11 cellular contexts compared by ENCODE assay signal in the genomic region with DNA sequence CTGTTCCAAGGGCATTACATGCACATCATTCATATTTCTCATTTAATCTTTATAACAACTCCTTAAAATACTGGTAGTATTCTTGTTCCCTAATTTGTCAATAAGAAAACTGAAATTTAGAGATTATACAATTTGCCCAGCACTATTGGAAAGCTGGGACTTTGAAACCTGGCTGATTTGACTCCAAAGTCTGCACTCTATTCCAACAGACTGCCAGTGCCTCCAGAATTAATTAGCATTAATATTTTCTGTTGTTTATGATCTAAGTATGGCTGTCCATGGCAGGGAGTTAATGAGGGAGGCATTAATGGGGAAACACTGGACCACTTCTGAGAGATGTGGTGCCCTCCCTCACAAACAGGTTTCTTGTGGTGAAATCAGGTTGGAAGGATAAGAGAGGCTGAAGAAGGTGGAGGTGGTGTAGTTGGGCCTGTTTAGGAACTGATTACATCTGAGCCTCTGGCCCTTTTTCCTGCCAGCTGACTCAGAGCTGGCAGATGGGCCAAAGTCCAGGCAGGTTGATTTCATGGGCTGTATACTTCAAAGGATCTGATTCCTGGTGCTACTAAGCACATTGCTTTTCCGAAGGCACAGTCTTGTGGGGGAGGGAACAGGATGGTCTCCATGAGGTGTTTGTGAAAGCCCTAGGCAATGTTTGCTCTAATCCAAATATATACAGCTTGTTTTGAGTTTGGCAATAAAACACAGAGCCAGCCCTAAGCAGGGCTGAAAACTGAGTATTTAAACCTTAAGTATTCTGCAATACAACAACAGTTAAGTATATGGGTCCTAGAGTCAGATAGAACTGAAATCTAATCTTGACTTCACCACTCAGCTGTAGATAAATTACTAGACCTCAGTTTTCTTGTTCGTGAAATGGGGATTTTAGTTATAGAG. TPM values are rescaled to one million over a fixed set of nuclear protein-coding genes. Genes with fewer than 3 reads are reported as not detected.
A peak's percentile ranks its signal among the peaks of the same experiment; 100 is the strongest.
DNase-seq lines count a peak whose midpoint lies in the region; ATAC-seq, FAIRE-seq and TF ChIP-seq lines count a peak whose summit lies in the region.
"Had no signal": no experiment of that assay in that cellular context is flagged by ENCODE, and none has a peak within 500 bp of the region (broad histone marks: within the 10 kb centered on the region; RNA-seq: fewer than 3 reads in every experiment).

No MANE protein-coding gene starts in this region.

- H3K79me2 ChIP-seq in HepG2 (ENCODE audit: insufficient read depth, low read length): no peaks in the 10 kb centered on the region

- H4K20me1 ChIP-seq in HepG2 (ENCODE audit: insufficient read depth, low read length): no peaks in the 10 kb centered on the region

- H3K36me3 ChIP-seq in HEK293 (ENCODE audit: control insufficient read depth in 2 of 2, insufficient read depth in 1 of 2, low read length in 2 of 2): no peaks in the 10 kb centered on the region
- no peaks in the 10 kb centered on the region for H3K36me3 ChIP-seq in HepG2 (replicated peaks in 1 of 2; ENCODE audit: control insufficient read depth in 1 of 2, insufficient read depth in 2 of 2, low read length in 2 of 2)

- TF ChIP-seq CTCF in HEK293 (tag by site-specific recombination; IDR thresholded peaks at IDR 0.05): no peak
- no peak for TF ChIP-seq CTCF in WTC11 (IDR thresholded peaks at IDR 0.05)
- no peak for TF ChIP-seq CTCF in HepG2 (CRISPR knock-in tag; IDR thresholded peaks at IDR 0.05)
- no peak for TF ChIP-seq CTCF in dorsolateral prefrontal cortex (IDR thresholded peaks at IDR 0.05 in 54 of 56, conservative IDR thresholded peaks at IDR 0.05 in 2 of 56; ENCODE audit: low read depth in 1 of 56, partially characterized antibody in 56 of 56)

- BruUV-seq in HepG2 (replicated peaks; lab: Mats Ljungman, UMichigan): TSS peak; percentile 12

- H3K4me1 ChIP-seq in HEK293 (ENCODE audit: control insufficient read depth, insufficient read depth, low read length) (no peaks in the 10 kb centered on the region), HepG2 (ENCODE audit: insufficient read depth, low read length) (peaks cover 32% of the 10 kb centered on the region)

- H3K9ac ChIP-seq in HepG2 (ENCODE audit: insufficient read depth, low read depth, low read length): peak overlapping the region; percentile 57

- CTCF ChIA-PET in HEK293 (lab: Yijun Ruan, JAX): interaction anchor here (0.6 to 1.2 kb wide), 3 partner anchors 28 to 631 kb away, joined by 3 to 5 read pairs (median 3); no protein-coding TSS in a partner anchor
- CTCF ChIA-PET in WTC11 (lab: Charles Lee): interaction anchor here (1.0 kb wide), 1 partner anchor 11 kb away, joined by 4 read pairs; no protein-coding TSS in a partner anchor
- CTCF ChIA-PET in HepG2 (lab: Yijun Ruan, JAX; ENCODE audit: low intra/inter-chr PET ratio, low total read pairs): no interaction called here
- CTCF ChIA-PET in activated CD4-positive, alpha-beta T cell treated with anti-CD3 and anti-CD28 coated beads, Interleukin-2, amount 10 ng/mL, durations not matched to agents 7 days and 5 days (lab: Charles Lee): interaction anchor here (1.4 kb wide), 1 partner anchor 18 kb away, joined by 3 read pairs; no protein-coding TSS in a partner anchor

- H3K36me3 Mint-ChIP-seq in WTC11: no peaks in the 10 kb centered on the region
- no peaks in the 10 kb centered on the region for H3K36me3 Mint-ChIP-seq in activated CD4-positive, alpha-beta T cell treated with anti-CD3 and anti-CD28 coated beads, Interleukin-2, amount 10 ng/mL, durations not matched to agents 7 days and 5 days (ENCODE audit: low read depth)
- H3K36me3 Mint-ChIP-seq: CD4-positive, CD25-positive, alpha-beta regulatory T cell had no signal

- no peaks in the 10 kb centered on the region for H3K27me3 Mint-ChIP-seq in WTC11 (ENCODE audit: low read depth)
- H3K27me3 Mint-ChIP-seq in activated CD4-positive, alpha-beta T cell treated with anti-CD3 and anti-CD28 coated beads, Interleukin-2, amount 10 ng/mL, durations not matched to agents 7 days and 5 days: no peaks in the 10 kb centered on the region
- H3K27me3 Mint-ChIP-seq: CD4-positive, CD25-positive, alpha-beta regulatory T cell had no signal

- peak; percentile 31 to 41; a peak in 2 of 4 replicates for TF ChIP-seq POLR2A in HepG2 (IDR thresholded peaks at IDR 0.05; ENCODE audit: insufficient read depth in 1 of 2, low read depth in 2 of 2, low read length in 2 of 2)

- in situ Hi-C loops in HepG2 (cut with HindIII; ENCODE audit: extremely low pct_ligation_motif_present, low pct_unique_long_range_greater_than_20kb): no loop called here

- H3K4me2 ChIP-seq in HepG2 (ENCODE audit: low read depth, low read length): peak overlapping the region; percentile 70

- no peak overlapping the region for H2AFZ ChIP-seq in HepG2 (ENCODE audit: low read length)

- peak; percentile 40; the same call in 1 of the 2 replicates for TF ChIP-seq RAD21 in HepG2 (CRISPR knock-in tag; IDR thresholded peaks at IDR 0.05)

- peaks cover 4% of the 10 kb centered on the region for H3K9me3 Mint-ChIP-seq in WTC11
- H3K9me3 Mint-ChIP-seq in activated CD4-positive, alpha-beta T cell treated with anti-CD3 and anti-CD28 coated beads, Interleukin-2, amount 10 ng/mL, durations not matched to agents 7 days and 5 days: no peaks in the 10 kb centered on the region
- H3K9me3 Mint-ChIP-seq: CD4-positive, CD25-positive, alpha-beta regulatory T cell had no signal

- no peak overlapping the region for H3K4me3 ChIP-seq in HEK293 (ENCODE audit: low read depth, low read length)
- H3K4me3 ChIP-seq in HepG2 (replicated peaks in 1 of 3; ENCODE audit: insufficient read depth in 1 of 3, low read depth in 2 of 3, low read length in 3 of 3): peak overlapping the region in 2 of 3 experiments; percentile 0 to 33; a peak in 1 of 6 replicates
- H3K4me3 ChIP-seq in dorsolateral prefrontal cortex: no peak overlapping the region

- no peak overlapping the region for H3K27ac Mint-ChIP-seq in WTC11
- no peak overlapping the region for H3K27ac Mint-ChIP-seq in activated CD4-positive, alpha-beta T cell treated with anti-CD3 and anti-CD28 coated beads, Interleukin-2, amount 10 ng/mL, durations not matched to agents 7 days and 5 days

- H3K27ac ChIP-seq in HEK293 (ENCODE audit: extremely low read depth, low read depth, low read length) (no peak overlapping the region), HepG2 (ENCODE audit: extremely low read length, insufficient read depth, low read length) (peak overlapping the region; percentile 90), caudate nucleus (ENCODE audit: low read depth, low read length) (no peak overlapping the region), dorsolateral prefrontal cortex (peak overlapping the region in 1 of 59 donors; percentile 24)

- DNase-seq in A172 (ENCODE audit: low spot score): peak; percentile 8
- DNase-seq in WTC11 (ENCODE audit: low spot score): no peak
- peak; percentile 98 for DNase-seq in HepG2 (ENCODE audit: low spot score)
- no peak for DNase-seq in caudate nucleus (lab: John Stamatoyannopoulos, UW)
- no peak for DNase-seq in NCI-H1105 treated with DMSO at 0.1 percent for 48 hours (lab: John Stamatoyannopoulos, UW)
- DNase-seq in activated CD4-positive, alpha-beta T cell treated with anti-CD3 and anti-CD28 coated beads, Interleukin-2, amount 10 ng/mL, durations not matched to agents 7 days and 5 days: no peak
- no peak for DNase-seq in dorsolateral prefrontal cortex
- DNase-seq: activated CD8-positive, alpha-beta memory T cell treated with anti-CD3 and anti-CD28 coated beads, Interleukin-2, amount 50 U/mL, for 4 hours; CD4-positive, CD25-positive, alpha-beta regulatory T cell; RPMI8226 had no signal

- peak; percentile 78 for FAIRE-seq in HepG2 (lab: Jason Lieb, UNC)

- TF ChIP-seq EP300 in HepG2 (IDR thresholded peaks at IDR 0.05; ENCODE audit: low read depth in 2 of 2, low read length in 2 of 2) (peak in 1 of 2 experiments; percentile 91; a peak in 2 of 4 replicates), HepG2 (CRISPR knock-in tag; IDR thresholded peaks at IDR 0.05; ENCODE audit: borderline replicate concordance) (peak; percentile 92)

- H3K27me3 ChIP-seq in HepG2 (ENCODE audit: control insufficient read depth in 1 of 2, insufficient read depth in 2 of 2, low read length in 2 of 2) (no peaks in the 10 kb centered on the region), dorsolateral prefrontal cortex (no peaks in the 10 kb centered on the region)

- ATAC-seq in WTC11 (no peak), HepG2 (peak; percentile 97)

- intact Hi-C loops in HepG2 (cut with micrococcal nuclease; ENCODE audit: unreplicated experiment) (loop anchor here (1.0 to 5.0 kb wide), 3 partner anchors 23 to 185 kb away; partner anchors contain the start of gene PCF11), dorsolateral prefrontal cortex (cut with DNase I) (no loop called here)

- no peaks in the 10 kb centered on the region for H3K4me1 Mint-ChIP-seq in WTC11
- H3K4me1 Mint-ChIP-seq in activated CD4-positive, alpha-beta T cell treated with anti-CD3 and anti-CD28 coated beads, Interleukin-2, amount 10 ng/mL, durations not matched to agents 7 days and 5 days: no peaks in the 10 kb centered on the region

- no peaks in the 10 kb centered on the region for H3K9me3 ChIP-seq in HEK293 (ENCODE audit: control insufficient read depth, insufficient read depth, low read depth, low read length)
- H3K9me3 ChIP-seq in HepG2 (ENCODE audit: low read length): no peaks in the 10 kb centered on the region

- WGBS in HepG2 (ENCODE audit: low lambda C conversion rate): 6% methylated on average over 2 of the region's 2 CpGs

- H3K4me3 Mint-ChIP-seq in WTC11: no peak overlapping the region
- H3K4me3 Mint-ChIP-seq in activated CD4-positive, alpha-beta T cell treated with anti-CD3 and anti-CD28 coated beads, Interleukin-2, amount 10 ng/mL, durations not matched to agents 7 days and 5 days: no peak overlapping the region
- H3K4me3 Mint-ChIP-seq: CD4-positive, CD25-positive, alpha-beta regulatory T cell had no signal

- POLR2A ChIA-PET in HEK293 (lab: Yijun Ruan, JAX): interaction anchor here (1.6 kb wide), 1 partner anchor 64 kb away, joined by 8 read pairs; the partner anchor contains the start of gene PCF11
- POLR2A ChIA-PET in WTC11 (lab: Charles Lee): no interaction called here
- POLR2A ChIA-PET in HepG2 (lab: Yijun Ruan, JAX): interaction anchor here (1.0 to 3.0 kb wide), 17 partner anchors 9 to 193 kb away, joined by 3 to 37 read pairs (median 5); partner anchors contain the start of genes CCDC90B, DDIAS, PCF11 and PRCP
- POLR2A ChIA-PET in activated CD4-positive, alpha-beta T cell treated with anti-CD3 and anti-CD28 coated beads, Interleukin-2, amount 10 ng/mL, durations not matched to agents 7 days and 5 days (lab: Charles Lee): no interaction called here

RNA-seq across cellular contexts. Expression of gene RAB30, which starts 21.0 kb away (rescaled TPM):
- 24.7 and 26.8 TPM in 2 replicates for total RNA-seq in A172 (2014; rRNA removed; shearing (Covaris generic))
- total RNA-seq in WTC11 (2021) (6.2 to 7.5 TPM (median 6.7 TPM) in 3 replicates), HepG2 (2016; rRNA removed; fragmentation: Illumina TruSeq; extraction: Trizol) (5.0 and 8.8 TPM in 2 replicates), dorsolateral prefrontal cortex (100 to 1,000 TPM in 7 of 120 experiments, 10 to 100 TPM in 113; 47.5 to 117 (median 77.0) TPM)
- 0.61 and 1.5 TPM in 2 replicates for total RNA-seq in HepG2 (2016; cell fraction: cytosol; rRNA removed; fragmentation: Illumina TruSeq; extraction: Trizol; ENCODE audit: low read depth)
- total RNA-seq in HepG2 (2016; cell fraction: insoluble cytoplasmic fraction; rRNA removed; fragmentation: Illumina TruSeq; extraction: Trizol): 4.7 and 8.4 TPM in 2 replicates
- 2.3 TPM in 2 replicates for total RNA-seq in HepG2 (2016; cell fraction: membrane; rRNA removed; fragmentation: Illumina TruSeq; extraction: Trizol)
- 3.8 and 6.3 TPM in 2 replicates for total RNA-seq in HepG2 (2016; cell fraction: nucleus; rRNA removed; fragmentation: Illumina TruSeq; extraction: Trizol)
- 3.7 and 4.2 TPM in 2 replicates for polyA plus RNA-seq in HepG2 (2011; rRNA removed)
- 1.4 and 2.8 TPM in 2 replicates for polyA plus RNA-seq in HepG2 (2011; cell fraction: cytosol; rRNA removed)
- polyA plus RNA-seq in HepG2 (2011; cell fraction: nucleus; rRNA removed): 2.7 and 4.6 TPM in 2 replicates
- polyA plus RNA-seq in HepG2 (2012): 8.2 and 8.5 TPM in 2 replicates
- 0.09 and 0.22 TPM in 2 replicates for polyA plus RNA-seq in HepG2 (2016; cell fraction: cytosol; fragmentation: Illumina TruSeq; extraction: Trizol; ENCODE audit: low read depth)
- polyA plus RNA-seq in HepG2 (2016; cell fraction: insoluble cytoplasmic fraction; fragmentation: Illumina TruSeq; extraction: Trizol; ENCODE audit: low read depth): 5.3 and 6.2 TPM in 2 replicates
- 0.58 and 0.83 TPM in 2 replicates for polyA plus RNA-seq in HepG2 (2016; cell fraction: membrane; fragmentation: Illumina TruSeq; extraction: Trizol; ENCODE audit: low read depth)
- polyA plus RNA-seq in HepG2 (2016; cell fraction: nucleus; fragmentation: Illumina TruSeq; extraction: Trizol; ENCODE audit: insufficient read depth, low read depth): 5.7 and 8.0 TPM in 2 replicates
- polyA minus RNA-seq in HepG2 (2011; rRNA and poly(A)+ RNA removed; ENCODE audit: low replicate concordance): 4.4 and 23.5 TPM in 2 replicates
- polyA minus RNA-seq in HepG2 (2011; cell fraction: cytosol; rRNA and poly(A)+ RNA removed): 3.5 and 3.6 TPM in 2 replicates
- 18.4 and 19.1 TPM in 2 replicates for polyA minus RNA-seq in HepG2 (2011; cell fraction: nucleus; rRNA and poly(A)+ RNA removed)
- 10 to 100 TPM in 1 of 2 experiments, 1 to 10 TPM in 1; 8.7 to 10.7 TPM for total RNA-seq in activated CD4-positive, alpha-beta T cell treated with anti-CD3 and anti-CD28 coated beads, Interleukin-2, amount 10 ng/mL, durations not matched to agents 7 days and 5 days

Comparison
In these comparisons a context has a peak if more than half of its experiments do, and no peak if none do; other contexts are left out.
1. DNase-seq: peak in A172 (single experiment) and HepG2 (single experiment); none in WTC11 (single experiment), caudate nucleus (0 of 61), NCI-H1105 treated with DMSO at 0.1 percent for 48 hours (single experiment), activated CD4-positive, alpha-beta T cell treated with anti-CD3 and anti-CD28 coated beads, Interleukin-2, amount 10 ng/mL, durations not matched to agents 7 days and 5 days (single experiment) and dorsolateral prefrontal cortex (0 of 10).
2. H3K4me3 ChIP-seq: peak in HepG2 (2 of 3); none in HEK293 (single experiment) and dorsolateral prefrontal cortex (0 of 59).
3. POLR2A ChIA-PET loops: an anchor here in HEK293 (1.6 kb wide) and HepG2 (1.0 to 3.0 kb wide); none called in WTC11 and activated CD4-positive, alpha-beta T cell treated with anti-CD3 and anti-CD28 coated beads, Interleukin-2, amount 10 ng/mL, durations not matched to agents 7 days and 5 days.